In the genomic region with DNA sequence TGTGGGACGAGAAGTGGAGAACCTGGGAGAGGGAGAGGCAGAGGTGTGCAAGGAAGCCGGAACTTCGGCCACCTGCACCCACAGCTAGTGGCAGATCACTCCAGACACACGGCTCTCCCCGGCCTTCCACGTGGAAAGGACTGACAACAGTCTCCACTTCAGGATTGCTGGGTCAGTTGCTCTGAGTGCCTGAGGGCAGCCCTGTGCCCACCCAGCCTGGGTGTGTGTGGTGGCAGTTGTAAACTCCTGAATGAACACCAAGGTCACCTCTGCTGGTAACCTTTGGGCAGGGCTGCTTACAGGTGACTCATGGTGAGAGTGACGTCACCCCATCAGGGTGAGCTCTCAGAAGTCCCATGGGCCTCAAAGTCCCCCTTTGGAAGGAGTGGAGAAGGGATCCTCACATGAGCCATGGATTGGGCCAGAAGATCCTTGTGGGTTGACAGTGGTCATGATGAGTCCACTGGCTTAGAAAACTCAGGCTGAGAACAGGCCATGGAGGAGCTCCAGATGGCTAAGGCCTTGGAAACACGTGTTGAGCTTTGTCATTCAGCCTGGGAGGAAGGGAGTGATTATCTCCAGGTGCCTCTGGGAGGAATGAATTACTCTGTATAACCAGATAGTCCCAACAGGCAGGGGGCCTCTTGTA, we compare ENCODE assay signal across 9 cellular contexts.
DNase-seq lines count a peak whose midpoint lies in the region; ATAC-seq and TF ChIP-seq lines count a peak whose summit lies in the region.
"Had no signal": no experiment of that assay in that cellular context is flagged by ENCODE, and none has a peak within 500 bp of the region (broad histone marks: within the 10 kb centered on the region; RNA-seq: fewer than 3 reads in every experiment).

No MANE protein-coding gene starts in this region.

- H3K4me1 ChIP-seq in Caco-2 = peaks cover 32% of the 10 kb centered on the region
- H3K4me1 ChIP-seq in liver (ENCODE audit: control insufficient read depth in 4 of 4, insufficient read depth in 4 of 4, low read length in 3 of 4) = peaks cover 15 to 47% (median 27%) of the 10 kb centered on the region in 4 donors

- H3K27me3 Mint-ChIP-seq in Caco-2 (ENCODE audit: insufficient read depth, unreplicated experiment) = no peaks in the 10 kb centered on the region
- no peaks in the 10 kb centered on the region for H3K27me3 Mint-ChIP-seq in activated T-helper 17 cell treated with anti-CD3 and anti-CD28 coated beads, Interleukin-2, amount 50 U/mL, for 72 hours

- H3K9me3 Mint-ChIP-seq in Caco-2 (ENCODE audit: unreplicated experiment) = no peaks in the 10 kb centered on the region
- no peaks in the 10 kb centered on the region for H3K9me3 Mint-ChIP-seq in activated T-helper 17 cell treated with anti-CD3 and anti-CD28 coated beads, Interleukin-2, amount 50 U/mL, for 72 hours

- TF ChIP-seq CTCF in Caco-2 (IDR thresholded peaks at IDR 0.05; ENCODE audit: insufficient read depth in 1 of 2, low read depth in 1 of 2, low read length in 1 of 2, severe bottlenecking in 1 of 2, unreplicated experiment in 1 of 2) = no peak
- TF ChIP-seq CTCF in HFF-Myc (IDR thresholded peaks at IDR 0.05; ENCODE audit: low read depth, low read length, missing control alignments) = no peak
- no peak for TF ChIP-seq CTCF in liver (IDR thresholded peaks at IDR 0.05; ENCODE audit: low read depth, low read length, missing input control)
- no peak for TF ChIP-seq CTCF in GM13977 (IDR thresholded peaks at IDR 0.05; ENCODE audit: extremely low read depth, insufficient read depth, missing control alignments)

- H3K27ac ChIP-seq in liver (ENCODE audit: low read depth in 1 of 2, low read length in 2 of 2) = peak overlapping the region; percentile 19 to 52
- H3K27ac ChIP-seq: lower lobe of right lung had no signal

- no peak overlapping the region for H3K9ac ChIP-seq in liver (ENCODE audit: low read depth in 1 of 2, low read length in 2 of 2)

- intact Hi-C loops in Caco-2 (cut with micrococcal nuclease; ENCODE audit: unreplicated experiment) = no loop called here

- no peaks in the 10 kb centered on the region for H3K9me3 ChIP-seq in Caco-2
- no peaks in the 10 kb centered on the region for H3K9me3 ChIP-seq in liver (ENCODE audit: control insufficient read depth in 4 of 4, low read length in 3 of 4)
- H3K9me3 ChIP-seq: lower lobe of right lung had no signal

- peaks cover 21% of the 10 kb centered on the region for H3K36me3 Mint-ChIP-seq in Caco-2 (ENCODE audit: insufficient read depth, unreplicated experiment)
- H3K36me3 Mint-ChIP-seq in activated T-helper 17 cell treated with anti-CD3 and anti-CD28 coated beads, Interleukin-2, amount 50 U/mL, for 72 hours (ENCODE audit: low read depth) = peaks cover 25% of the 10 kb centered on the region

- POLR2A ChIA-PET in Caco-2 (lab: Charles Lee) = no interaction called here

- no peak overlapping the region for H3K4me3 ChIP-seq in Caco-2 (ENCODE audit: low read depth, low read length)
- H3K4me3 ChIP-seq in HFF-Myc (replicated peaks; ENCODE audit: low read depth, low read length) = no peak overlapping the region
- no peak overlapping the region for H3K4me3 ChIP-seq in liver (ENCODE audit: low read depth in 1 of 3, low read length in 3 of 3)
- H3K4me3 ChIP-seq: lower lobe of right lung had no signal

- TF ChIP-seq RAD21 in liver (IDR thresholded peaks at IDR 0.05) = no peak

- peak; percentile 88 for ATAC-seq in activated T-helper 17 cell treated with anti-CD3 and anti-CD28 coated beads, Interleukin-2, amount 50 U/mL, for 72 hours (replicated peaks)
- no peak for ATAC-seq in HG03457 (IDR thresholded peaks at IDR 0.05; ENCODE audit: unreplicated experiment)

- DNase-seq in Caco-2 (no peak), HFF-Myc (ENCODE audit: extremely low read depth, low read depth) (peak; percentile 45), GM13977 (ENCODE audit: low spot score) (no peak), DMS114 treated with DMSO at 0.1 percent for 48 hours (lab: John Stamatoyannopoulos, UW; ENCODE audit: unreplicated experiment) (no peak), ureter (ENCODE audit: low spot score) (no peak)
- DNase-seq: lower lobe of right lung had no signal

- BruUV-seq in Caco-2 (replicated peaks; lab: Mats Ljungman, UMichigan) = no TSS peak

- H3K27me3 ChIP-seq in Caco-2 (replicated peaks; ENCODE audit: control insufficient read depth, insufficient read depth, low read length) (no peaks in the 10 kb centered on the region), liver (ENCODE audit: control insufficient read depth in 4 of 4, insufficient read depth in 4 of 4, low read length in 3 of 4) (no peaks in the 10 kb centered on the region)

- H3K4me3 Mint-ChIP-seq in Caco-2 (ENCODE audit: unreplicated experiment) = no peak overlapping the region
- H3K4me3 Mint-ChIP-seq in activated T-helper 17 cell treated with anti-CD3 and anti-CD28 coated beads, Interleukin-2, amount 50 U/mL, for 72 hours = no peak overlapping the region

- 89% methylated on average over 8 of the region's 8 CpGs for WGBS in liver

- CTCF ChIA-PET in Caco-2 (lab: Charles Lee) = interaction anchor here (1.6 kb wide), 1 partner anchor 73 kb away, joined by 3 read pairs; no protein-coding TSS in a partner anchor

- no peaks in the 10 kb centered on the region; the same call in 1 of the 2 replicates for H3K36me3 ChIP-seq in Caco-2 (ENCODE audit: control insufficient read depth, insufficient read depth, low read length)
- peaks cover 0 to 6% (median 2%) of the 10 kb centered on the region in 4 donors for H3K36me3 ChIP-seq in liver (ENCODE audit: control insufficient read depth in 4 of 4, insufficient read depth in 3 of 4, low read depth in 1 of 4, low read length in 3 of 4)

- in situ Hi-C loops in GM13977 (cut with MboI; ENCODE audit: low pct_unique_long_range_greater_than_20kb, low sequenced_read_pairs, unreplicated experiment) = no loop called here

- H3K27ac Mint-ChIP-seq in Caco-2 (ENCODE audit: unreplicated experiment) = peak overlapping the region; percentile 50
- H3K27ac Mint-ChIP-seq in activated T-helper 17 cell treated with anti-CD3 and anti-CD28 coated beads, Interleukin-2, amount 50 U/mL, for 72 hours = peak overlapping the region; percentile 33

- H3K4me1 Mint-ChIP-seq in Caco-2 (ENCODE audit: low read depth, unreplicated experiment) = peaks cover 28% of the 10 kb centered on the region
- H3K4me1 Mint-ChIP-seq in activated T-helper 17 cell treated with anti-CD3 and anti-CD28 coated beads, Interleukin-2, amount 50 U/mL, for 72 hours = peaks cover 19% of the 10 kb centered on the region

TF ChIP-seq in liver, 16 proteins besides CTCF, POLR2A, EP300 and RAD21:
- TF ChIP-seq, protein P1, sequence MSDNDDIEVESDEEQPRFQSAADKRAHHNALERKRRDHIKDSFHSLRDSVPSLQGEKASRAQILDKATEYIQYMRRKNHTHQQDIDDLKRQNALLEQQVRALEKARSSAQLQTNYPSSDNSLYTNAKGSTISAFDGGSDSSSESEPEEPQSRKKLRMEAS (IDR thresholded peaks at IDR 0.05) = no peak
- TF ChIP-seq, protein P2, sequence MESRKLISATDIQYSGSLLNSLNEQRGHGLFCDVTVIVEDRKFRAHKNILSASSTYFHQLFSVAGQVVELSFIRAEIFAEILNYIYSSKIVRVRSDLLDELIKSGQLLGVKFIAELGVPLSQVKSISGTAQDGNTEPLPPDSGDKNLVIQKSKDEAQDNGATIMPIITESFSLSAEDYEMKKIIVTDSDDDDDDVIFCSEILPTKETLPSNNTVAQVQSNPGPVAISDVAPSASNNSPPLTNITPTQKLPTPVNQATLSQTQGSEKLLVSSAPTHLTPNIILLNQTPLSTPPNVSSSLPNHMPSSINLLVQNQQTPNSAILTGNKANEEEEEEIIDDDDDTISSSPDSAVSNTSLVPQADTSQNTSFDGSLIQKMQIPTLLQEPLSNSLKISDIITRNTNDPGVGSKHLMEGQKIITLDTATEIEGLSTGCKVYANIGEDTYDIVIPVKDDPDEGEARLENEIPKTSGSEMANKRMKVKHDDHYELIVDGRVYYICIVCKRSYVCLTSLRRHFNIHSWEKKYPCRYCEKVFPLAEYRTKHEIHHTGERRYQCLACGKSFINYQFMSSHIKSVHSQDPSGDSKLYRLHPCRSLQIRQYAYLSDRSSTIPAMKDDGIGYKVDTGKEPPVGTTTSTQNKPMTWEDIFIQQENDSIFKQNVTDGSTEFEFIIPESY (IDR thresholded peaks at IDR 0.05) = no peak
- TF ChIP-seq JUND (IDR thresholded peaks at IDR 0.05) = peak in 1 of 2 donors; percentile 50
- peak in 1 of 2 donors; percentile 15 for TF ChIP-seq HNF4A (conservative IDR thresholded peaks at IDR 0.05)
